Comparison of ENCODE assay signal across 1 cellular context in genomic region chr21:37368536-37369279, GRCh38.
TF ChIP-seq lines count a peak whose summit lies in the region.

No MANE protein-coding gene starts in this region.

TF ChIP-seq in HEK293, 187 proteins besides CTCF, POLR2A, EP300 and RAD21 (continued from another document):
- TF ChIP-seq ZNF449 (tag by site-specific recombination; IDR thresholded peaks at IDR 0.05) = 0 out of 2 replicates have a peak, but pooled peaks have one; percentile 68
- TF ChIP-seq ZNF639 (tag by site-specific recombination; IDR thresholded peaks at IDR 0.05) = 0 out of 2 replicates have a peak, but pooled peaks have one; percentile 46
- 0 out of 2 replicates have a peak, but pooled peaks have one; percentile 48 for TF ChIP-seq ZNF2 (tag by site-specific recombination; IDR thresholded peaks at IDR 0.05)
- TF ChIP-seq KLF8 (tag by site-specific recombination; IDR thresholded peaks at IDR 0.05) = peak; percentile 52; the same call in 1 of the 2 replicates
- 0 out of 2 replicates have a peak, but pooled peaks have one; percentile 42 for TF ChIP-seq ZFP37 (tag by site-specific recombination; IDR thresholded peaks at IDR 0.05)
- TF ChIP-seq ZSCAN5A (tag by site-specific recombination; IDR thresholded peaks at IDR 0.05) = 0 out of 2 replicates have a peak, but pooled peaks have one; percentile 62
- TF ChIP-seq ZBTB10 (tag by site-specific recombination; IDR thresholded peaks at IDR 0.05) = 0 out of 2 replicates have a peak, but pooled peaks have one; percentile 7
- peak; percentile 41 for TF ChIP-seq ZNF394 (tag by site-specific recombination; IDR thresholded peaks at IDR 0.05; ENCODE audit: borderline replicate concordance)
- TF ChIP-seq SP7 (tag by site-specific recombination; IDR thresholded peaks at IDR 0.05) = peak; percentile 55
- TF ChIP-seq ELK4 (IDR thresholded peaks at IDR 0.05; ENCODE audit: borderline replicate concordance, low read depth, low read length) = no peak
- peak; percentile 42; the same call in 1 of the 2 replicates for TF ChIP-seq ZXDB (tag by site-specific recombination; IDR thresholded peaks at IDR 0.05)
- no peak for TF ChIP-seq KLF1 (tag by site-specific recombination; IDR thresholded peaks at IDR 0.05)
- 0 out of 2 replicates have a peak, but pooled peaks have one; percentile 26 for TF ChIP-seq ZNF76 (tag by site-specific recombination; IDR thresholded peaks at IDR 0.05; ENCODE audit: borderline replicate concordance, low read depth)
